Comparison of ENCODE assay signal across 28 cellular contexts in the genomic region with DNA sequence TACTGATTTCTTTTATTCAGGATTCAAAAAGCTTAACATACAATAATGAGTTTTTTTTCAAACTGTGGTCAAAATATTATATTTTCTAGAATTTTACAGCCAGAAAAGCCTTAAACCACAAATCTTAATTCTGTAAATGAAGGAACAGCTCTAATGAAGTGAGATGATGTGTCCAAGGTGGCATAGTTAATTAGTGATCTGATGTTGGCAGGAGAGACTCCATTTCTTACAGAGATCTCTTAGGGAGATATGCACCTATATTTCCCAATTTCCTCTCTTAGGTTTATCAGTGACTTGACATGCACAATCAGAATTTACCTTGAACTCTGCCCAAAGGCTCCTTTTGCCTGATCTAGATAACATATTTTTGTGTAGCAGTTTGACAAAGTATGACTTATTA.
"Had no signal": no experiment of that assay in that cellular context is flagged by ENCODE, and none has a peak within 500 bp of the region (broad histone marks: within the 10 kb centered on the region; RNA-seq: fewer than 3 reads in every experiment).

No MANE protein-coding gene starts in this region.

- H3K4me1 ChIP-seq: stomach, suprapubic skin, testis, thyroid gland, tibial artery, tibial nerve, transverse colon, upper lobe of left lung, upper lobe of right lung, uterus, vagina had no signal

- H3K9me3 ChIP-seq: suprapubic skin, testis, thyroid gland, uterus, vagina had no signal

- H3K27me3 Mint-ChIP-seq: stimulated activated memory B cell treated with anti-CD40 and anti-IgM and Interleukin-4, amounts not matched to agents 10 μg/mL and 1 μg/mL and 100 μg/mL, for 72 hours; stimulated activated naive B cell treated with anti-CD40 and anti-IgM and Interleukin-4, amounts not matched to agents 10 μg/mL and 1 μg/mL and 100 μg/mL, for 72 hours; stimulated activated naive CD8-positive, alpha-beta T cell treated with anti-CD3 and anti-CD28 coated beads, Interleukin-15, amount 100 ng/mL, for 72 hours; stimulated activated naive CD8-positive, alpha-beta T cell treated with anti-CD3 and anti-CD28 coated beads, Interleukin-15, Interleukin-2, amounts not matched to agents 100 ng/mL and 50 ng/mL, for 24 hours; type B pancreatic cell had no signal

- ATAC-seq: stimulated activated effector memory CD8-positive, alpha-beta T cell treated with anti-CD3 and anti-CD28 coated beads, Interleukin-12 subunit alpha, Interleukin-12 subunit beta, amount 100 ng/mL, for 72 hours; stimulated activated memory B cell treated with anti-CD40 and anti-IgM and Interleukin-4, amounts not matched to agents 10 μg/mL and 1 μg/mL and 100 μg/mL, for 72 hours; stimulated activated naive B cell treated with anti-CD40 and anti-IgM and Interleukin-4, amounts not matched to agents 10 μg/mL and 1 μg/mL and 100 μg/mL, for 72 hours; stimulated activated naive CD8-positive, alpha-beta T cell treated with anti-CD3 and anti-CD28 coated beads, Interleukin-15, amount 100 ng/mL, for 72 hours; stimulated activated naive CD8-positive, alpha-beta T cell treated with anti-CD3 and anti-CD28 coated beads, Interleukin-15, Interleukin-2, amounts not matched to agents 100 U/mL and 50 U/mL, for 24 hours; upper lobe of right lung had no signal

- H3K27ac Mint-ChIP-seq: stimulated activated effector memory CD8-positive, alpha-beta T cell treated with anti-CD3 and anti-CD28 coated beads, Interleukin-12 subunit alpha, Interleukin-12 subunit beta, amount 100 ng/mL, for 72 hours; stimulated activated memory B cell treated with anti-CD40 and anti-IgM and Interleukin-4, amounts not matched to agents 10 μg/mL and 1 μg/mL and 100 μg/mL, for 72 hours; stimulated activated naive B cell treated with anti-CD40 and anti-IgM and Interleukin-4, amounts not matched to agents 10 μg/mL and 1 μg/mL and 100 μg/mL, for 72 hours; stimulated activated naive CD8-positive, alpha-beta T cell treated with anti-CD3 and anti-CD28 coated beads, Interleukin-15, amount 100 ng/mL, for 72 hours; stimulated activated naive CD8-positive, alpha-beta T cell treated with anti-CD3 and anti-CD28 coated beads, Interleukin-15, Interleukin-2, amounts not matched to agents 100 ng/mL and 50 ng/mL, for 24 hours; type B pancreatic cell had no signal

- H3K4me1 Mint-ChIP-seq: stimulated activated effector memory CD8-positive, alpha-beta T cell treated with anti-CD3 and anti-CD28 coated beads, Interleukin-12 subunit alpha, Interleukin-12 subunit beta, amount 100 ng/mL, for 72 hours; stimulated activated memory B cell treated with anti-CD40 and anti-IgM and Interleukin-4, amounts not matched to agents 10 μg/mL and 1 μg/mL and 100 μg/mL, for 72 hours; stimulated activated naive B cell treated with anti-CD40 and anti-IgM and Interleukin-4, amounts not matched to agents 10 μg/mL and 1 μg/mL and 100 μg/mL, for 72 hours; stimulated activated naive CD8-positive, alpha-beta T cell treated with anti-CD3 and anti-CD28 coated beads, Interleukin-15, amount 100 ng/mL, for 72 hours had no signal

- H3K4me3 ChIP-seq: stomach, suprapubic skin, testis, thoracic aorta, thyroid gland, tibial artery, tibial nerve, transverse colon, upper lobe of left lung, upper lobe of right lung, uterus, vagina had no signal

- H3K4me3 Mint-ChIP-seq: stimulated activated effector memory CD8-positive, alpha-beta T cell treated with anti-CD3 and anti-CD28 coated beads, Interleukin-12 subunit alpha, Interleukin-12 subunit beta, amount 100 ng/mL, for 72 hours; stimulated activated memory B cell treated with anti-CD40 and anti-IgM and Interleukin-4, amounts not matched to agents 10 μg/mL and 1 μg/mL and 100 μg/mL, for 72 hours; stimulated activated naive B cell treated with anti-CD40 and anti-IgM and Interleukin-4, amounts not matched to agents 10 μg/mL and 1 μg/mL and 100 μg/mL, for 72 hours; stimulated activated naive CD8-positive, alpha-beta T cell treated with anti-CD3 and anti-CD28 coated beads, Interleukin-15, amount 100 ng/mL, for 72 hours; stimulated activated naive CD8-positive, alpha-beta T cell treated with anti-CD3 and anti-CD28 coated beads, Interleukin-15, Interleukin-2, amounts not matched to agents 100 ng/mL and 50 ng/mL, for 24 hours; type B pancreatic cell had no signal

- FAIRE-seq: urothelium cell line had no signal

- H3K36me3 Mint-ChIP-seq: stimulated activated effector memory CD8-positive, alpha-beta T cell treated with anti-CD3 and anti-CD28 coated beads, Interleukin-12 subunit alpha, Interleukin-12 subunit beta, amount 100 ng/mL, for 72 hours; stimulated activated memory B cell treated with anti-CD40 and anti-IgM and Interleukin-4, amounts not matched to agents 10 μg/mL and 1 μg/mL and 100 μg/mL, for 72 hours; type B pancreatic cell had no signal

- H3K27ac ChIP-seq: stomach, suprapubic skin, testis, thoracic aorta, thyroid gland, tibial artery, tibial nerve, transverse colon, upper lobe of left lung, upper lobe of right lung, uterus, vagina had no signal

- DNase-seq: stimulated activated CD4-positive, alpha-beta T cell treated with anti-CD3 and anti-CD28 coated beads, Interleukin-2, amount 100 ng/mL, for 48 hours; stimulated activated CD4-positive, alpha-beta T cell treated with anti-CD3 and anti-CD28 coated beads, Interleukin-4, amount 100 ng/mL, for 1 hour; stimulated activated CD4-positive, alpha-beta T cell treated with anti-CD3 and anti-CD28 coated beads, Interleukin-4, amount 100 ng/mL, for 24 hours; stimulated activated CD4-positive, alpha-beta T cell treated with anti-CD3 and anti-CD28 coated beads, Interleukin-4, amount 100 ng/mL, for 4 hours; stimulated activated CD8-positive, alpha-beta memory T cell treated with anti-CD3 and anti-CD28 coated beads, Interleukin-4, amount 100 ng/mL, for 48 hours; stimulated activated naive B cell treated with anti-CD40 and anti-IgM and Interleukin-4, amounts not matched to agents 10 μg/mL and 1 μg/mL and 100 μg/mL, for 72 hours; stimulated activated naive CD4-positive, alpha-beta T cell; stimulated activated naive CD4-positive, alpha-beta T cell treated with Interleukin-2 at 50 U/mL for 16 hours; stimulated activated naive CD8-positive, alpha-beta T cell treated with anti-CD3 and anti-CD28 coated beads, Interleukin-15, amount 100 ng/mL, for 72 hours; stimulated activated naive CD8-positive, alpha-beta T cell treated with anti-CD3 and anti-CD28 coated beads, Interleukin-15, Interleukin-2, amounts not matched to agents 100 U/mL and 50 U/mL, for 24 hours; stomach; substantia nigra; testis; thyroid gland; tibial artery; transverse colon; upper lobe of left lung; upper lobe of right lung; uterus had no signal

- H3K27me3 ChIP-seq: stomach, suprapubic skin, testis, thyroid gland, tibial artery, tibial nerve, transverse colon, upper lobe of left lung, upper lobe of right lung, uterus, vagina had no signal

- H3K36me3 ChIP-seq: stomach, suprapubic skin, thoracic aorta, thyroid gland, tibial artery, tibial nerve, transverse colon, upper lobe of left lung, upper lobe of right lung, uterus, vagina had no signal
